Comparison of ENCODE assay signal across 18 cellular contexts in the genomic region with DNA sequence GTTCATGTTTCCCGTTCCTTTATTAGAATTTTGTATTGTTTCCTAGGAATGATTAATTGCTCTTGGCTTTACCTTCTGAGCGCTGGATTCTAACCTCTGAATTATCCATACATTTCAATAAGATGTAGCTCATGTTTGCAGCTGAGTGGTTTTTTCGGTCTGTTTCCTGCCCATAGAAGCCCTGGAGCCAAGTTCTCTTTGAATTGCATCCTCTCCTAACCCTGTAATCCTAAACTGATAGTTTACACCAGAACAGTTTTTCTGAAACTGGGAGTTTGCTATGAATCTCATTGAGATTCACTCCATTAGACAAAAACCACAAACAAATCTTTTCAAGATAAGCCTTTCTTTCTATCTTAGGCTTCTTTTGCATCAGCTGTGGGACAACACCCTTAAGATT.
DNase-seq lines count a peak whose midpoint lies in the region; ATAC-seq and TF ChIP-seq lines count a peak whose summit lies in the region.
"Had no signal": no experiment of that assay in that cellular context is flagged by ENCODE, and none has a peak within 500 bp of the region (broad histone marks: within the 10 kb centered on the region; RNA-seq: fewer than 3 reads in every experiment).

No MANE protein-coding gene starts in this region.

- H3K18ac ChIP-seq in mesenchymal stem cell (ENCODE audit: low read depth in 1 of 2, low read length in 2 of 2), result no peak overlapping the region

- no peak overlapping the region for H4K91ac ChIP-seq in mesenchymal stem cell (ENCODE audit: low read length)

- no peak for ATAC-seq in HG02759 (IDR thresholded peaks at IDR 0.05; ENCODE audit: unreplicated experiment)

- H3K9me2 ChIP-seq in PC-9 (ENCODE audit: insufficient read depth), result no peaks in the 10 kb centered on the region

- in situ Hi-C loops in brain microvascular endothelial cell (cut with HindIII; ENCODE audit: low pct_ligation_motif_present, low sequenced_read_pairs), result no loop called here

- no peak overlapping the region for H3K14ac ChIP-seq in mesenchymal stem cell (ENCODE audit: low read length in 2 of 2)

- H3K4ac ChIP-seq in mesenchymal stem cell (ENCODE audit: low read depth in 1 of 2, low read length in 2 of 2), result no peak overlapping the region

- no peak overlapping the region for H3K4me3 ChIP-seq in A673 (ENCODE audit: low read depth, low read length, poor library complexity, severe bottlenecking)
- H3K4me3 ChIP-seq in MG63, result peak overlapping the region; percentile 27
- H3K4me3 ChIP-seq in brain microvascular endothelial cell (ENCODE audit: low read depth, low read length), result no peak overlapping the region
- no peak overlapping the region for H3K4me3 ChIP-seq in mesenchymal stem cell (ENCODE audit: insufficient read depth in 1 of 2, low read depth in 1 of 2, low read length in 2 of 2)
- H3K4me3 ChIP-seq in PC-9, result no peak overlapping the region
- H3K4me3 ChIP-seq: prostate gland had no signal

- H2BK120ac ChIP-seq in mesenchymal stem cell (ENCODE audit: low read depth, low read length), result no peak overlapping the region

- H3F3A ChIP-seq in PC-9 (ENCODE audit: insufficient read depth, low read depth), result no peaks in the 10 kb centered on the region

- H3K79me2 ChIP-seq in PC-9 (ENCODE audit: low read depth), result no peaks in the 10 kb centered on the region

- H3K27ac ChIP-seq in A673 (ENCODE audit: low read depth, low read length, poor library complexity, severe bottlenecking) (no peak overlapping the region), brain microvascular endothelial cell (peak overlapping the region; percentile 41), mesenchymal stem cell (ENCODE audit: low read length, poor library complexity, severe bottlenecking) (no peak overlapping the region), PC-9 (no peak overlapping the region)
- H3K27ac ChIP-seq: HL-60, prostate gland had no signal

- no peak overlapping the region for H4K8ac ChIP-seq in mesenchymal stem cell (ENCODE audit: low read length)

- POLR2A ChIA-PET in A673 (lab: Charles Lee; ENCODE audit: low non-redundant PET) (no interaction called here), PC-9 (lab: Charles Lee; ENCODE audit: unreplicated experiment) (no interaction called here)

- H2BK12ac ChIP-seq in mesenchymal stem cell (ENCODE audit: low read length in 2 of 2), result no peak overlapping the region

- H2AFZ ChIP-seq in mesenchymal stem cell (ENCODE audit: low read depth, low read length) (no peak overlapping the region), PC-9 (no peak overlapping the region)

- H3K27me3 ChIP-seq in A673 (replicated peaks; ENCODE audit: insufficient read depth, low read depth, low read length, poor library complexity) (no peaks in the 10 kb centered on the region), MG63 (no peaks in the 10 kb centered on the region), brain microvascular endothelial cell (replicated peaks) (no peaks in the 10 kb centered on the region), mesenchymal stem cell (ENCODE audit: control insufficient read depth in 1 of 2, insufficient read depth in 1 of 2, low read length in 2 of 2) (no peaks in the 10 kb centered on the region), PC-9 (ENCODE audit: insufficient read depth, low read depth) (no peaks in the 10 kb centered on the region)

- WGBS in mesenchymal stem cell, result 77% methylated on average over 3 of the region's 3 CpGs

- DNase-seq in A673 (ENCODE audit: low spot score) (peak; percentile 4), MG63 (peak; percentile 18), brain microvascular endothelial cell (no peak), mesenchymal stem cell (peak; percentile 25), PC-9 (no peak), H4 (ENCODE audit: low spot score) (no peak)
- DNase-seq in stimulated activated naive CD4-positive, alpha-beta T cell treated with Interleukin-2 at 50 U/mL for 16 hours (lab: John Stamatoyannopoulos, UW), result no peak
- DNase-seq: aorta; DMS153; effector memory CD4-positive, alpha-beta T cell; hypothalamus; NCI-H187 treated with DMSO at 0.1 percent for 48 hours; NCI-H446; SHP77 treated with DMSO at 0.1 percent for 48 hours; T-helper 1 cell had no signal

- H3K23ac ChIP-seq in mesenchymal stem cell (ENCODE audit: low read length in 2 of 2), result no peak overlapping the region

- no peaks in the 10 kb centered on the region for H4K20me1 ChIP-seq in PC-9 (ENCODE audit: insufficient read depth)

- no peak overlapping the region for H2AK5ac ChIP-seq in mesenchymal stem cell (ENCODE audit: low read length, severe bottlenecking)

- H3K79me1 ChIP-seq in mesenchymal stem cell (replicated peaks; ENCODE audit: low read length, poor library complexity, severe bottlenecking), result no peaks in the 10 kb centered on the region

- H3K4me1 ChIP-seq in A673 (ENCODE audit: insufficient read depth, low read length, poor library complexity, severe bottlenecking), result peaks cover 6% of the 10 kb centered on the region
- no peaks in the 10 kb centered on the region for H3K4me1 ChIP-seq in mesenchymal stem cell (ENCODE audit: control insufficient read depth, insufficient read depth, low read depth, low read length)
- H3K4me1 ChIP-seq in PC-9 (replicated peaks; ENCODE audit: insufficient read depth), result 0 out of 2 replicates have a peak, but pooled peaks cover 4% of the 10 kb centered on the region
- H3K4me1 ChIP-seq: prostate gland had no signal

- CTCF ChIA-PET in A673 (lab: Charles Lee) (no interaction called here), PC-9 (lab: Charles Lee) (no interaction called here)

- H2BK15ac ChIP-seq in mesenchymal stem cell (ENCODE audit: low read depth, poor library complexity, severe bottlenecking), result no peak overlapping the region

- H3K4me2 ChIP-seq in mesenchymal stem cell (ENCODE audit: low read length, poor library complexity, severe bottlenecking) (no peak overlapping the region), PC-9 (no peak overlapping the region)

- no peak overlapping the region for H3K9ac ChIP-seq in mesenchymal stem cell (ENCODE audit: low read length)

- TF ChIP-seq CTCF in A673 (conservative IDR thresholded peaks at IDR 0.05; ENCODE audit: low read depth, low read length), result no peak
- TF ChIP-seq CTCF in brain microvascular endothelial cell (IDR thresholded peaks at IDR 0.05; ENCODE audit: low read depth, low read length, missing control alignments), result no peak
- no peak for TF ChIP-seq CTCF in PC-9 (conservative IDR thresholded peaks at IDR 0.05)

- no peaks in the 10 kb centered on the region for H3K9me3 ChIP-seq in A673 (ENCODE audit: low read depth, low read length, poor library complexity, severe bottlenecking)
- peaks cover 3% of the 10 kb centered on the region; the same call in 1 of the 2 replicates for H3K9me3 ChIP-seq in MG63
- no peaks in the 10 kb centered on the region for H3K9me3 ChIP-seq in mesenchymal stem cell (ENCODE audit: control insufficient read depth, low read length)
- H3K9me3 ChIP-seq in PC-9 (ENCODE audit: insufficient read depth, low read depth), result no peaks in the 10 kb centered on the region
- H3K9me3 ChIP-seq: prostate gland had no signal

- no peak overlapping the region for H2BK5ac ChIP-seq in mesenchymal stem cell (ENCODE audit: low read depth, low read length, poor library complexity, severe bottlenecking)

- BruUV-seq in A673 (replicated peaks; lab: Mats Ljungman, UMichigan) (no TSS peak), PC-9 (replicated peaks; lab: Mats Ljungman, UMichigan) (no TSS peak)

- intact Hi-C loops in A673 (cut with micrococcal nuclease; ENCODE audit: unreplicated experiment) (no loop called here), PC-9 (cut with micrococcal nuclease; ENCODE audit: unreplicated experiment) (loop anchor here (2.0 kb wide), 1 partner anchor 95 kb away; no protein-coding TSS in a partner anchor)

- no peaks in the 10 kb centered on the region for H3K36me3 ChIP-seq in A673 (ENCODE audit: insufficient read depth, low read length, poor library complexity, severe bottlenecking)
- H3K36me3 ChIP-seq in MG63, result no peaks in the 10 kb centered on the region
- no peaks in the 10 kb centered on the region for H3K36me3 ChIP-seq in brain microvascular endothelial cell (replicated peaks)
- H3K36me3 ChIP-seq in mesenchymal stem cell (ENCODE audit: control insufficient read depth in 1 of 2, insufficient read depth in 2 of 2, low read depth in 1 of 2, low read length in 2 of 2), result peaks cover 0 to 22% of the 10 kb centered on the region in 2 experiments
- H3K36me3 ChIP-seq in PC-9 (ENCODE audit: low read depth), result no peaks in the 10 kb centered on the region
- H3K36me3 ChIP-seq: prostate gland had no signal

Comparison
In these comparisons a context has a peak if more than half of its experiments do, and no peak if none do; other contexts are left out.
1. DNase-seq: peak in A673 (single experiment), MG63 (single experiment) and mesenchymal stem cell (single experiment); none in brain microvascular endothelial cell (single experiment), PC-9 (0 of 2), stimulated activated naive CD4-positive, alpha-beta T cell treated with Interleukin-2 at 50 U/mL for 16 hours (single experiment) and H4 (single experiment).